ENCODE assay signal across 1 cellular context in genomic region chr6:21587925-21588811, GRCh38.
TF ChIP-seq lines count a peak whose summit lies in the region.

No MANE protein-coding gene starts in this region.

TF ChIP-seq in HepG2, 621 proteins besides CTCF, POLR2A, EP300 and RAD21 (continued from another document and continues in another):
- TF ChIP-seq MTERF4 (CRISPR knock-in tag; IDR thresholded peaks at IDR 0.05) (peak; percentile 86; the same call in 1 of the 2 replicates), CENPX (CRISPR knock-in tag; IDR thresholded peaks at IDR 0.05) (no peak), RBM22 (optimal IDR thresholded peaks at IDR 0.05; ENCODE audit: low read length) (no peak), ZNF235 (CRISPR knock-in tag; IDR thresholded peaks at IDR 0.05; ENCODE audit: borderline replicate concordance) (no peak), HOXA3 (CRISPR knock-in tag; IDR thresholded peaks at IDR 0.05) (no peak), PITX1 (CRISPR knock-in tag; IDR thresholded peaks at IDR 0.05) (no peak; the same call in 1 of the 2 replicates), ZNF337 (CRISPR knock-in tag; IDR thresholded peaks at IDR 0.05; ENCODE audit: borderline replicate concordance, low read depth) (no peak), GTF2F1 (IDR thresholded peaks at IDR 0.05; ENCODE audit: low read length) (no peak), HMG20B (CRISPR knock-in tag; conservative IDR thresholded peaks at IDR 0.05) (no peak), MEIS1 (CRISPR knock-in tag; IDR thresholded peaks at IDR 0.05; ENCODE audit: borderline replicate concordance) (no peak), HMGXB4 (CRISPR knock-in tag; IDR thresholded peaks at IDR 0.05; ENCODE audit: borderline replicate concordance in 1 of 2, low read depth in 1 of 2) (peak in 1 of 2 experiments; percentile 30; a peak in 1 of 4 replicates), ATAD3A (CRISPR knock-in tag; IDR thresholded peaks at IDR 0.05) (no peak), TEAD3 (CRISPR knock-in tag; optimal IDR thresholded peaks at IDR 0.05; ENCODE audit: borderline replicate concordance) (no peak), ZNF382 (CRISPR knock-in tag; IDR thresholded peaks at IDR 0.05; ENCODE audit: borderline replicate concordance) (no peak), ZNF749 (CRISPR knock-in tag; IDR thresholded peaks at IDR 0.05; ENCODE audit: borderline replicate concordance) (no peak), ZNF850 (CRISPR knock-in tag; conservative IDR thresholded peaks at IDR 0.05) (no peak), ZBTB33 (CRISPR knock-in tag; IDR thresholded peaks at IDR 0.05) (no peak), ZNF639 (CRISPR knock-in tag; conservative IDR thresholded peaks at IDR 0.05) (no peak), PRDM4 (CRISPR knock-in tag; IDR thresholded peaks at IDR 0.05; ENCODE audit: borderline replicate concordance) (no peak), ZNF34 (CRISPR knock-in tag; IDR thresholded peaks at IDR 0.05; ENCODE audit: borderline replicate concordance) (peak; percentile 88; the same call in 1 of the 2 replicates), ZNF230 (CRISPR knock-in tag; IDR thresholded peaks at IDR 0.05) (0 out of 2 replicates have a peak, but pooled peaks have one; percentile 59), NONO (IDR thresholded peaks at IDR 0.05) (no peak), NONO (CRISPR knock-in tag; conservative IDR thresholded peaks at IDR 0.05) (no peak), GZF1 (CRISPR knock-in tag; IDR thresholded peaks at IDR 0.05) (no peak), THAP8 (CRISPR knock-in tag; IDR thresholded peaks at IDR 0.05; ENCODE audit: borderline replicate concordance) (no peak), PPARG (CRISPR knock-in tag; conservative IDR thresholded peaks at IDR 0.05) (no peak), ZNF572 (CRISPR knock-in tag; IDR thresholded peaks at IDR 0.05) (0 out of 2 replicates have a peak, but pooled peaks have one; percentile 43), PTBP1 (IDR thresholded peaks at IDR 0.05; ENCODE audit: low read depth, low read length, poor library complexity, severe bottlenecking) (peak; percentile 16), AGO1 (IDR thresholded peaks at IDR 0.05; ENCODE audit: low read depth, low read length, poor library complexity, severe bottlenecking) (no peak), YEATS4 (CRISPR knock-in tag; IDR thresholded peaks at IDR 0.05; ENCODE audit: borderline replicate concordance) (no peak), EHMT2 (IDR thresholded peaks at IDR 0.05; ENCODE audit: borderline replicate concordance, low read depth, low read length) (no peak), REL (CRISPR knock-in tag; conservative IDR thresholded peaks at IDR 0.05) (0 out of 2 replicates have a peak, but pooled peaks have one; percentile 74), THAP11 (CRISPR knock-in tag; IDR thresholded peaks at IDR 0.05) (no peak; the same call in 1 of the 2 replicates), SETDB1 (CRISPR knock-in tag; IDR thresholded peaks at IDR 0.05; ENCODE audit: borderline replicate concordance) (0 out of 2 replicates have a peak, but pooled peaks have one; percentile 59), CHD2 (IDR thresholded peaks at IDR 0.05; ENCODE audit: low read depth, low read length) (no peak), TFE3 (CRISPR knock-in tag; IDR thresholded peaks at IDR 0.05) (no peak), PHF21A (CRISPR knock-in tag; IDR thresholded peaks at IDR 0.05) (peak; percentile 32), PBX2 (CRISPR knock-in tag; IDR thresholded peaks at IDR 0.05) (no peak), U2AF2 (IDR thresholded peaks at IDR 0.05; ENCODE audit: low read depth, low read length) (no peak), ZNF256 (CRISPR knock-in tag; conservative IDR thresholded peaks at IDR 0.05) (no peak), ZC3H13 (CRISPR knock-in tag; IDR thresholded peaks at IDR 0.05) (peak; percentile 54; the same call in 1 of the 2 replicates), ZNF580 (CRISPR knock-in tag; IDR thresholded peaks at IDR 0.05; ENCODE audit: borderline replicate concordance, low read depth) (no peak), ZNF782 (CRISPR knock-in tag; IDR thresholded peaks at IDR 0.05; ENCODE audit: borderline replicate concordance) (peak; percentile 39; the same call in 1 of the 2 replicates), ERF (CRISPR knock-in tag; IDR thresholded peaks at IDR 0.05) (no peak), MTA1 (CRISPR knock-in tag; IDR thresholded peaks at IDR 0.05; ENCODE audit: borderline replicate concordance) (peak; percentile 88), ZNF577 (CRISPR knock-in tag; IDR thresholded peaks at IDR 0.05; ENCODE audit: borderline replicate concordance, low read depth) (0 out of 2 replicates have a peak, but pooled peaks have one; percentile 68), TCF12 (IDR thresholded peaks at IDR 0.05) (no peak), TCF12 (CRISPR knock-in tag; IDR thresholded peaks at IDR 0.05) (no peak), NCOA2 (CRISPR knock-in tag; IDR thresholded peaks at IDR 0.05) (no peak), UBTF (CRISPR knock-in tag; IDR thresholded peaks at IDR 0.05) (peak; percentile 36; the same call in 1 of the 2 replicates)
